1 cellular context compared by ENCODE assay signal in genomic region chr17:82297804-82298537, GRCh38.
A peak's percentile ranks its signal among the peaks of the same experiment; 100 is the strongest.
TF ChIP-seq lines count a peak whose summit lies in the region.

No MANE protein-coding gene starts in this region.

TF ChIP-seq in HepG2, 621 proteins besides CTCF, POLR2A, EP300 and RAD21 (continued from another document and continues in another):
- peak; percentile 87 for TF ChIP-seq ZHX2 (IDR thresholded peaks at IDR 0.05; ENCODE audit: low read depth)
- TF ChIP-seq ZHX2 (CRISPR knock-in tag; IDR thresholded peaks at IDR 0.05; ENCODE audit: borderline replicate concordance), result no peak
- TF ChIP-seq TGIF2 (CRISPR knock-in tag; IDR thresholded peaks at IDR 0.05), result 0 out of 2 replicates have a peak, but pooled peaks have one; percentile 32
- TF ChIP-seq, protein P1, sequence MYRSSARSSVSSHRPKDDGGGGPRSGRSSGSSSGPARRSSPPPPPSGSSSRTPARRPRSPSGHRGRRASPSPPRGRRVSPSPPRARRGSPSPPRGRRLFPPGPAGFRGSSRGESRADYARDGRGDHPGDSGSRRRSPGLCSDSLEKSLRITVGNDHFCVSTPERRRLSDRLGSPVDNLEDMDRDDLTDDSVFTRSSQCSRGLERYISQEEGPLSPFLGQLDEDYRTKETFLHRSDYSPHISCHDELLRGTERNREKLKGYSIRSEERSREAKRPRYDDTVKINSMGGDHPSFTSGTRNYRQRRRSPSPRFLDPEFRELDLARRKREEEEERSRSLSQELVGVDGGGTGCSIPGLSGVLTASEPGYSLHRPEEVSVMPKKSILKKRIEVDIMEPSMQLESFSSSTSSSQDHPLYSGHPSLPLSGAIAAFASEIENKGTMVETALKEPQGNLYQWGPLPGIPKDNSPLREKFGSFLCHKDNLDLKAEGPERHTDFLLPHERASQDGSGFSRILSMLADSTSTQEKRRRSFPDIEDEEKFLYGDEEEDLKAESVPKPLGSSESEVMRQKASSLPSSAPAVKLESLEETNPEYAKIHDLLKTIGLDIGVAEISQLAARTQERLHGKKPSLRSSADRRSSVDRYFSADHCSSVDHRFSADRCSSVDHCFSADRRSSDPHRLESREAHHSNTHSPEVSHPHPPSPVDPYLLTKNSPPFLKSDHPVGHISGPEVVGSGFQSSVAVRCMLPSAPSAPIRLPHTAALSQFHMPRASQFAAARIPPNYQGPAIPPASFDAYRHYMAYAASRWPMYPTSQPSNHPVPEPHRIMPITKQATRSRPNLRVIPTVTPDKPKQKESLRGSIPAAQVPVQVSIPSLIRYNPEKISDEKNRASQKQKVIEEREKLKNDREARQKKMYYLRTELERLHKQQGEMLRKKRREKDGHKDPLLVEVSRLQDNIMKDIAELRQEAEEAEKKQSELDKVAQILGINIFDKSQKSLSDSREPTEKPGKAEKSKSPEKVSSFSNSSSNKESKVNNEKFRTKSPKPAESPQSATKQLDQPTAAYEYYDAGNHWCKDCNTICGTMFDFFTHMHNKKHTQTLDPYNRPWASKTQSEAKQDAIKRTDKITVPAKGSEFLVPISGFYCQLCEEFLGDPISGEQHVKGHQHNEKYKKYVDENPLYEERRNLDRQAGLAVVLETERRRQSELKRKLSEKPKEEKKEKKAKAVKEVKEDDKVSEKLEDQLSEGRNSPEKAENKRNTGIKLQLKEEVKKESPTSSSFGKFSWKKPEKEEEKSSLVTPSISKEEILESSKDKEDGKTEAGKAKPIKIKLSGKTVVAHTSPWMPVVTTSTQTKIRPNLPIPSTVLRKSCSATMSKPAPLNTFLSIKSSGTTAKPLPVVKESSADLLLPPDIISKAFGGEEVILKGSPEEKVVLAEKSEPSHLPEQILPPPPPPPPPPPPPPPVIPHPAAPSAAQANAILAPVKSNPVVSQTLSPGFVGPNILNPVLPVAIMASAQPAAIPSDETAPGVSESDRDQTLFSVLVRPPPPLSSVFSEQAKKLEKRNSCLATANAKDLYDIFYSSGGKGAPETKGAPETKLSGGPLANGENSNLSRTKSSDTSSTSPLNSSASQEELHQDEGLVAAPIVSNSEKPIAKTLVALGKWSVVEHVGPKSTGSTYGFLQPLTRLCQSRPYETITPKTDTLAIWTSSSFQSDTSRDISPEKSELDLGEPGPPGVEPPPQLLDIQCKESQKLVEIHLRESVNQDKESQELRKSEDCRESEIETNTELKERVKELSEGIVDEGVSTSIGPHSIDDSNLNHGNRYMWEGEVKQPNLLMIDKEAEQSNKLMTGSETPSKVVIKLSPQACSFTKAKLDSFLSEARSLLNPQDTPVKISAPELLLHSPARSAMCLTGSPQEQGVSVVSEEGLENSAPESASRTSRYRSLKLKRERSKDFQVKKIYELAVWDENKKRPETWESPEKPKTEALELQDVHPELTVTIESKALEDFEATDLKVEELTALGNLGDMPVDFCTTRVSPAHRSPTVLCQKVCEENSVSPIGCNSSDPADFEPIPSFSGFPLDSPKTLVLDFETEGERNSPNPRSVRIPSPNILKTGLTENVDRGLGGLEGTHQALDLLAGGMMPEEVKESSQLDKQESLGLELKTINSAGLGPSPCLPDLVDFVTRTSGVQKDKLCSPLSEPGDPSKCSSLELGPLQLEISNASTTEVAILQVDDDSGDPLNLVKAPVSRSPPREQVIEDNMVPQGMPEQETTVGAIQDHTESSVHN (CRISPR knock-in tag; IDR thresholded peaks at IDR 0.05), result no peak
- 0 out of 2 replicates have a peak, but pooled peaks have one; percentile 48 for TF ChIP-seq ZNF646 (CRISPR knock-in tag; IDR thresholded peaks at IDR 0.05)
- 0 out of 2 replicates have a peak, but pooled peaks have one; percentile 30 for TF ChIP-seq SIN3B (IDR thresholded peaks at IDR 0.05; ENCODE audit: low read length)
- no peak; the same call in 1 of the 2 replicates for TF ChIP-seq DNMT1 (CRISPR knock-in tag; IDR thresholded peaks at IDR 0.05)
- TF ChIP-seq NCOA2 (CRISPR knock-in tag; IDR thresholded peaks at IDR 0.05), result peak; percentile 23; the same call in 1 of the 2 replicates
- TF ChIP-seq HES4 (CRISPR knock-in tag; IDR thresholded peaks at IDR 0.05; ENCODE audit: borderline replicate concordance), result peak; percentile 87
- TF ChIP-seq CREB1 (IDR thresholded peaks at IDR 0.05), result peak; percentile 83
- TF ChIP-seq CREB1 (CRISPR knock-in tag; IDR thresholded peaks at IDR 0.05), result no peak
- TF ChIP-seq SOX6 (IDR thresholded peaks at IDR 0.05), result no peak
- peak; percentile 24 for TF ChIP-seq SOX6 (CRISPR knock-in tag; IDR thresholded peaks at IDR 0.05)
- TF ChIP-seq TMF1 (CRISPR knock-in tag; IDR thresholded peaks at IDR 0.05; ENCODE audit: low read depth), result no peak
- TF ChIP-seq, protein P2, sequence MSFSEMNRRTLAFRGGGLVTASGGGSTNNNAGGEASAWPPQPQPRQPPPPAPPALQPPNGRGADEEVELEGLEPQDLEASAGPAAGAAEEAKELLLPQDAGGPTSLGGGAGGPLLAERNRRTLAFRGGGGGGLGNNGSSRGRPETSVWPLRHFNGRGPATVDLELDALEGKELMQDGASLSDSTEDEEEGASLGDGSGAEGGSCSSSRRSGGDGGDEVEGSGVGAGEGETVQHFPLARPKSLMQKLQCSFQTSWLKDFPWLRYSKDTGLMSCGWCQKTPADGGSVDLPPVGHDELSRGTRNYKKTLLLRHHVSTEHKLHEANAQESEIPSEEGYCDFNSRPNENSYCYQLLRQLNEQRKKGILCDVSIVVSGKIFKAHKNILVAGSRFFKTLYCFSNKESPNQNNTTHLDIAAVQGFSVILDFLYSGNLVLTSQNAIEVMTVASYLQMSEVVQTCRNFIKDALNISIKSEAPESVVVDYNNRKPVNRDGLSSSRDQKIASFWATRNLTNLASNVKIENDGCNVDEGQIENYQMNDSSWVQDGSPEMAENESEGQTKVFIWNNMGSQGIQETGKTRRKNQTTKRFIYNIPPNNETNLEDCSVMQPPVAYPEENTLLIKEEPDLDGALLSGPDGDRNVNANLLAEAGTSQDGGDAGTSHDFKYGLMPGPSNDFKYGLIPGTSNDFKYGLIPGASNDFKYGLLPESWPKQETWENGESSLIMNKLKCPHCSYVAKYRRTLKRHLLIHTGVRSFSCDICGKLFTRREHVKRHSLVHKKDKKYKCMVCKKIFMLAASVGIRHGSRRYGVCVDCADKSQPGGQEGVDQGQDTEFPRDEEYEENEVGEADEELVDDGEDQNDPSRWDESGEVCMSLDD (CRISPR knock-in tag; IDR thresholded peaks at IDR 0.05; ENCODE audit: borderline replicate concordance), result no peak; the same call in 1 of the 2 replicates
- TF ChIP-seq HDAC2 (CRISPR knock-in tag; IDR thresholded peaks at IDR 0.05), result peak; percentile 13
- TF ChIP-seq, protein P3, sequence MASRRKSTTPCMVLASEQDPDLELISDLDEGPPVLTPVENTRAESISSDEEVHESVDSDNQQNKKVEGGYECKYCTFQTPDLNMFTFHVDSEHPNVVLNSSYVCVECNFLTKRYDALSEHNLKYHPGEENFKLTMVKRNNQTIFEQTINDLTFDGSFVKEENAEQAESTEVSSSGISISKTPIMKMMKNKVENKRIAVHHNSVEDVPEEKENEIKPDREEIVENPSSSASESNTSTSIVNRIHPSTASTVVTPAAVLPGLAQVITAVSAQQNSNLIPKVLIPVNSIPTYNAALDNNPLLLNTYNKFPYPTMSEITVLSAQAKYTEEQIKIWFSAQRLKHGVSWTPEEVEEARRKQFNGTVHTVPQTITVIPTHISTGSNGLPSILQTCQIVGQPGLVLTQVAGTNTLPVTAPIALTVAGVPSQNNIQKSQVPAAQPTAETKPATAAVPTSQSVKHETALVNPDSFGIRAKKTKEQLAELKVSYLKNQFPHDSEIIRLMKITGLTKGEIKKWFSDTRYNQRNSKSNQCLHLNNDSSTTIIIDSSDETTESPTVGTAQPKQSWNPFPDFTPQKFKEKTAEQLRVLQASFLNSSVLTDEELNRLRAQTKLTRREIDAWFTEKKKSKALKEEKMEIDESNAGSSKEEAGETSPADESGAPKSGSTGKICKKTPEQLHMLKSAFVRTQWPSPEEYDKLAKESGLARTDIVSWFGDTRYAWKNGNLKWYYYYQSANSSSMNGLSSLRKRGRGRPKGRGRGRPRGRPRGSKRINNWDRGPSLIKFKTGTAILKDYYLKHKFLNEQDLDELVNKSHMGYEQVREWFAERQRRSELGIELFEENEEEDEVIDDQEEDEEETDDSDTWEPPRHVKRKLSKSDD (CRISPR knock-in tag; IDR thresholded peaks at IDR 0.05; ENCODE audit: low read depth), result peak; percentile 48; the same call in 1 of the 2 replicates
- TF ChIP-seq ZBTB37 (CRISPR knock-in tag; IDR thresholded peaks at IDR 0.05), result no peak
